28 cellular contexts compared by ENCODE assay signal in genomic region chr16:1280783-1281182, GRCh38. TPM values are rescaled to one million over a fixed set of nuclear protein-coding genes. Genes with fewer than 3 reads are reported as not detected.
"Had no signal": no experiment of that assay in that cellular context is flagged by ENCODE, and none has a peak within 500 bp of the region (broad histone marks: within the 10 kb centered on the region; RNA-seq: fewer than 3 reads in every experiment).

No MANE protein-coding gene starts in this region.

- H3K36me3 ChIP-seq: gastrocnemius medialis, neutrophil, right lobe of liver, stomach, tibial artery had no signal

- FAIRE-seq: colon, keratinocyte had no signal

- H3K27ac ChIP-seq: dorsolateral prefrontal cortex, epithelial cell of prostate, gastrocnemius medialis, neutrophil, parathyroid adenoma, right lobe of liver, stomach, tibial artery had no signal

- ATAC-seq: esophagus mucosa, gastrocnemius medialis, left lobe of liver, natural killer cell, right lobe of liver had no signal

- H3K9ac ChIP-seq: parathyroid adenoma had no signal

- H3K4me3 ChIP-seq: dorsolateral prefrontal cortex, gastrocnemius medialis, lung, right lobe of liver, smooth muscle cell, stomach, tibial artery had no signal

- H3K27me3 ChIP-seq: right lobe of liver had no signal

- H3K4me1 ChIP-seq: gastrocnemius medialis, parathyroid adenoma, right lobe of liver, stomach, tibial artery had no signal

- H3K4me2 ChIP-seq: smooth muscle cell had no signal

- H2AFZ ChIP-seq: parathyroid adenoma had no signal

- H3K9me3 ChIP-seq: gastrocnemius medialis, neutrophil, right lobe of liver, stomach, tibial artery had no signal

- DNase-seq: dorsolateral prefrontal cortex; effector CD4-positive, alpha-beta T cell; foreskin fibroblast; gastrocnemius medialis; head of caudate nucleus; natural killer cell; right lobe of liver; stimulated activated CD4-positive, alpha-beta T cell treated with anti-CD3 and anti-CD28 coated beads, Interleukin-12 subunit alpha, Interleukin-12 subunit beta, amount 100 ng/mL, for 4 hours; stimulated activated CD4-positive, alpha-beta T cell treated with anti-CD3 and anti-CD28 coated beads, Interleukin-1b, Interleukin-23, amount 100 ng/mL, for 48 hours; stimulated activated CD4-positive, alpha-beta T cell treated with anti-CD3 and anti-CD28 coated beads, Interleukin-4, amount 100 ng/mL, for 1 hour; stimulated activated CD8-positive, alpha-beta memory T cell treated with anti-CD3 and anti-CD28 coated beads, Interleukin-4, amount 100 ng/mL, for 48 hours; stimulated activated naive CD4-positive, alpha-beta T cell; stomach; tibial artery had no signal

- H3K79me2 ChIP-seq: parathyroid adenoma had no signal

RNA-seq across cellular contexts. Expression of gene TPSD1, which starts 24.9 kb away (rescaled TPM):
- total RNA-seq: esophagus mucosa, glomerular endothelial cell, left lobe of liver, mononuclear cell, progenitor cell of endocrine pancreas, right lobe of liver, smooth muscle cell, temporal lobe had no signal
- polyA plus RNA-seq: keratinocyte, neural cell, smooth muscle cell had no signal

RNA-seq across cellular contexts. Expression of gene TPSAB1, which starts 40.3 kb away (rescaled TPM):
- total RNA-seq: glomerular endothelial cell, mononuclear cell, progenitor cell of endocrine pancreas, smooth muscle cell, temporal lobe had no signal
- polyA plus RNA-seq: keratinocyte, neural cell, smooth muscle cell had no signal

RNA-seq across cellular contexts. Expression of gene TPSB2, which starts 50.8 kb away (rescaled TPM):
- total RNA-seq: glomerular endothelial cell, mononuclear cell, progenitor cell of endocrine pancreas, smooth muscle cell, temporal lobe had no signal
- polyA plus RNA-seq: keratinocyte, neural cell, smooth muscle cell had no signal

RNA-seq across cellular contexts. Expression of gene BAIAP3, which starts 52.7 kb away (rescaled TPM):
- polyA plus RNA-seq: keratinocyte had no signal
